Comparison of ENCODE assay signal across 37 cellular contexts in genomic region chr19:56875717-56876116, GRCh38. TPM values are rescaled to one million over a fixed set of nuclear protein-coding genes. Genes with fewer than 3 reads are reported as not detected.
"Had no signal": no experiment of that assay in that cellular context is flagged by ENCODE, and none has a peak within 500 bp of the region (broad histone marks: within the 10 kb centered on the region; RNA-seq: fewer than 3 reads in every experiment).

No MANE protein-coding gene starts in this region.

- H3K27me3 ChIP-seq: adrenal gland, ascending aorta, body of pancreas, brain microvascular endothelial cell, breast epithelium, cardiac muscle cell had no signal

- FAIRE-seq: astrocyte, bronchial epithelial cell had no signal

- DNase-seq: activated effector memory CD4-positive, alpha-beta T cell treated with anti-CD3 and anti-CD28 coated beads, Interleukin-2, amount 50 U/mL, for 16 hours; activated effector memory CD4-positive, alpha-beta T cell treated with Interleukin-2 at 50 U/mL for 16 hours; activated gamma-delta T cell; activated gamma-delta T cell treated with Interleukin-2 at 50 U/mL for 16 hours; activated naive CD4-positive, alpha-beta T cell; activated naive CD4-positive, alpha-beta T cell treated with anti-CD3 and anti-CD28 coated beads for 36 hours; activated naive CD4-positive, alpha-beta T cell treated with anti-CD3 and anti-CD28 coated beads, Interleukin-2, amount 10 ng/mL, durations not matched to agents 7 days and 5 days; activated naive CD4-positive, alpha-beta T cell treated with Interleukin-2 at 50 U/mL for 16 hours; activated naive CD8-positive, alpha-beta T cell treated with anti-CD3 and anti-CD28 coated beads for 36 hours; activated naive CD8-positive, alpha-beta T cell treated with anti-CD3 and anti-CD28 coated beads, Interleukin-2, amount 10 ng/mL, durations not matched to agents 7 days and 5 days; activated naive CD8-positive, alpha-beta T cell treated with anti-CD3 and anti-CD28 coated beads, Interleukin-2, amount 50 U/mL, for 24 hours; activated T-cell treated with anti-CD3 and anti-CD28 coated beads, Interleukin-2, amount 50 U/mL, for 1 hour; activated T-cell treated with anti-CD3 and anti-CD28 coated beads, Interleukin-2, amount 50 U/mL, for 24 hours; activated T-cell treated with anti-CD3 and anti-CD28 coated beads, Interleukin-2, amount 50 U/mL, for 4 hours; activated T-cell treated with anti-CD3 and anti-CD28 coated beads, Interleukin-2, amount 50 U/mL, for 48 hours; activated T-cell treated with anti-CD3 and anti-CD28 coated beads, Interleukin-2, amount 50 U/mL, for 72 hours; amniotic stem cell; amygdala; anterior cingulate cortex; aorta; body of pancreas; brain microvascular endothelial cell; caudate nucleus; central memory CD4-positive, alpha-beta T cell; cerebellar nuclear complex had no signal

- H3K4me3 ChIP-seq: adrenal gland, ascending aorta, body of pancreas, breast epithelium, cardiac muscle cell had no signal

- ATAC-seq: activated naive CD4-positive, alpha-beta T cell treated with anti-CD3 and anti-CD28 coated beads, Interleukin-2, amount 50 U/mL, for 72 hours; activated naive CD8-positive, alpha-beta T cell treated with anti-CD3 and anti-CD28 coated beads, Interleukin-2, amount 50 U/mL, for 24 hours; activated T-cell treated with anti-CD3 and anti-CD28 coated beads, Interleukin-2, amount 50 U/mL, for 4 hours; activated T-cell treated with anti-CD3 and anti-CD28 coated beads, Interleukin-2, amount 50 U/mL, for 72 hours; activated T-helper 17 cell treated with anti-CD3 and anti-CD28 coated beads, Interleukin-2, amount 50 U/mL, for 72 hours; body of pancreas had no signal

- H3K27ac ChIP-seq: adrenal gland, ascending aorta, body of pancreas, brain microvascular endothelial cell, breast epithelium, cardiac muscle cell had no signal

- H3K36me3 ChIP-seq: adrenal gland, ascending aorta, brain microvascular endothelial cell, breast epithelium, cardiac muscle cell had no signal

- H3K9me3 ChIP-seq: adrenal gland had no signal

- H3K4me1 ChIP-seq: adrenal gland, ascending aorta, body of pancreas, breast epithelium had no signal

RNA-seq across cellular contexts. Expression of gene PEG3, which starts 35.2 kb away (rescaled TPM):
- total RNA-seq: activated naive CD4-positive, alpha-beta T cell treated with anti-CD3 and anti-CD28 coated beads for 36 hours; activated naive CD4-positive, alpha-beta T cell treated with anti-CD3 and anti-CD28 coated beads, Interleukin-2, amount 50 U/mL, for 72 hours; activated T-helper 1 cell treated with anti-CD3 and anti-CD28 coated beads, Interleukin-12 subunit alpha, Interleukin-12 subunit beta, Interleukin-2, Interleukin-4 antibody, amounts not matched to agents 30 ng/mL and 10 ng/mL and 1 ng/mL, durations not matched to agents 14 hours and 24 hours and 36 hours; activated T-helper 2 cell treated with anti-CD3 and anti-CD28 coated beads, Interferon-gamma antibody, Interleukin-2, Interleukin-4, amounts not matched to agents 10 μg/mL and 5 μg/mL and 100 μg/mL, durations not matched to agents 14 hours and 24 hours and 36 hours; astrocyte; cardiac muscle cell; chondrocyte had no signal
- polyA plus RNA-seq: cardiac muscle cell had no signal

RNA-seq across cellular contexts. Expression of gene ZIM2, which starts 35.2 kb away (rescaled TPM):
- total RNA-seq: activated naive CD4-positive, alpha-beta T cell treated with anti-CD3 and anti-CD28 coated beads for 36 hours; activated naive CD4-positive, alpha-beta T cell treated with anti-CD3 and anti-CD28 coated beads, Interleukin-2, amount 50 U/mL, for 72 hours; activated naive CD8-positive, alpha-beta T cell treated with anti-CD3 and anti-CD28 coated beads for 36 hours; activated naive CD8-positive, alpha-beta T cell treated with anti-CD3 and anti-CD28 coated beads, Interleukin-2, amount 10 ng/mL, durations not matched to agents 7 days and 5 days; activated T-cell treated with anti-CD3 and anti-CD28 coated beads, Interleukin-2, amount 50 U/mL, for 4 hours; activated T-cell treated with anti-CD3 and anti-CD28 coated beads, Interleukin-2, amount 50 U/mL, for 72 hours; activated T-helper 1 cell treated with anti-CD3 and anti-CD28 coated beads, Interleukin-12 subunit alpha, Interleukin-12 subunit beta, Interleukin-2, Interleukin-4 antibody, amounts not matched to agents 30 ng/mL and 10 ng/mL and 1 ng/mL, durations not matched to agents 14 hours and 24 hours and 36 hours; activated T-helper 17 cell treated with anti-CD3 and anti-CD28 coated beads, Interleukin-2, amount 50 U/mL, for 72 hours; activated T-helper 2 cell treated with anti-CD3 and anti-CD28 coated beads, Interferon-gamma antibody, Interleukin-2, Interleukin-4, amounts not matched to agents 10 μg/mL and 5 μg/mL and 100 μg/mL, durations not matched to agents 14 hours and 24 hours and 36 hours; ascending aorta; astrocyte; bronchial epithelial cell; cardiac muscle cell; cardiac septum; chondrocyte had no signal
- polyA plus RNA-seq: aorta, cardiac muscle cell had no signal
